Comparison of ENCODE assay signal across 23 cellular contexts in the genomic region with DNA sequence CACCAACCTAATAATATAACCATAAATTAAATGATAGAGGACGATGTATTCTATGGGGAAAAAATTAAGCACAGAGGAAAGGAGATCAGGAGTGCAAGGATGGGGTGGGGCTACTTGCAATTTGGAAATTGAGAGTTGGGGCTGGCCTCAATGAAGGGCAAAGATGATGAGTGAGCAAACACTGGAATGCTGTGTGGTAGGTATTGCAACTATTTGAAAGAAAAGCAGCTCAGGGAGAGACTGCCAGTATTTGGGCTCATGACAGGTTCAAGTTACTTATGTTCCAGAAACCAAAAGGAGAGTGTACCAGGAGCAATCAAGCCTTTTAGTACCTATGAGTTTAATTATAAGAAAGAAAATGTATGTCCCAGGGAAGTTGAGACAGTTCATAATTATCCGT. TPM values are rescaled to one million over a fixed set of nuclear protein-coding genes. Genes with fewer than 3 reads are reported as not detected.
"Had no signal": no experiment of that assay in that cellular context is flagged by ENCODE, and none has a peak within 500 bp of the region (broad histone marks: within the 10 kb centered on the region; RNA-seq: fewer than 3 reads in every experiment).

No MANE protein-coding gene starts in this region.

- ATAC-seq: left colon, pancreas, T-cell had no signal

- H3K4me1 Mint-ChIP-seq: activated naive CD8-positive, alpha-beta T cell treated with anti-CD3 and anti-CD28 coated beads for 36 hours; naive B cell; neural progenitor cell; T-cell had no signal

- DNase-seq: activated naive CD8-positive, alpha-beta T cell treated with anti-CD3 and anti-CD28 coated beads for 36 hours; anterior cingulate cortex; dorsolateral prefrontal cortex; endodermal cell; foreskin melanocyte; head of caudate nucleus; left colon; naive B cell; pancreas; sigmoid colon; stimulated activated CD4-positive, alpha-beta T cell treated with anti-CD3 and anti-CD28 coated beads, Interleukin-1b, Interleukin-23, amount 100 ng/mL, for 48 hours; stomach; T-cell; T-helper 9 cell had no signal

- H3K36me3 ChIP-seq: neural progenitor cell, pancreas, sigmoid colon, stomach had no signal

- H3K27ac ChIP-seq: dorsolateral prefrontal cortex, neural progenitor cell, pancreas, sigmoid colon, stomach, testis had no signal

- H3K9me3 Mint-ChIP-seq: activated naive CD8-positive, alpha-beta T cell treated with anti-CD3 and anti-CD28 coated beads for 36 hours; activated T-helper 1 cell treated with anti-CD3 and anti-CD28 coated beads, Interleukin-12 subunit alpha, Interleukin-12 subunit beta, Interleukin-2, Interleukin-4 antibody, amounts not matched to agents 30 ng/mL and 10 ng/mL and 1 ng/mL, durations not matched to agents 14 hours and 24 hours and 36 hours; endodermal cell; neural progenitor cell; T-cell had no signal

- H3K4me3 ChIP-seq: dorsolateral prefrontal cortex, neural progenitor cell, pancreas, sigmoid colon, stomach, testis had no signal

- H3K4me2 ChIP-seq: neural progenitor cell had no signal

- H3K27ac Mint-ChIP-seq: activated naive CD8-positive, alpha-beta T cell treated with anti-CD3 and anti-CD28 coated beads for 36 hours; activated T-helper 1 cell treated with anti-CD3 and anti-CD28 coated beads, Interleukin-12 subunit alpha, Interleukin-12 subunit beta, Interleukin-2, Interleukin-4 antibody, amounts not matched to agents 30 ng/mL and 10 ng/mL and 1 ng/mL, durations not matched to agents 14 hours and 24 hours and 36 hours; endodermal cell; naive B cell; neural progenitor cell; T-cell had no signal

- H3K9ac ChIP-seq: neural progenitor cell had no signal

- H2AFZ ChIP-seq: neural progenitor cell had no signal

- H3K9me3 ChIP-seq: pancreas, sigmoid colon, stomach, testis had no signal

- H3K4me3 Mint-ChIP-seq: activated naive CD8-positive, alpha-beta T cell treated with anti-CD3 and anti-CD28 coated beads for 36 hours; activated T-helper 1 cell treated with anti-CD3 and anti-CD28 coated beads, Interleukin-12 subunit alpha, Interleukin-12 subunit beta, Interleukin-2, Interleukin-4 antibody, amounts not matched to agents 30 ng/mL and 10 ng/mL and 1 ng/mL, durations not matched to agents 14 hours and 24 hours and 36 hours; endodermal cell; naive B cell; neural progenitor cell; T-cell had no signal

- H3K36me3 Mint-ChIP-seq: activated naive CD8-positive, alpha-beta T cell treated with anti-CD3 and anti-CD28 coated beads for 36 hours; naive B cell; neural progenitor cell; T-cell had no signal

- H3K27me3 ChIP-seq: neural progenitor cell, pancreas, sigmoid colon, stomach, testis had no signal

- H3K4me1 ChIP-seq: pancreas, sigmoid colon, testis had no signal

RNA-seq across cellular contexts. Expression of gene ASIC5, which starts 47.4 kb away (rescaled TPM):
- total RNA-seq: activated CD8-positive, alpha-beta memory T cell treated with anti-CD3 and anti-CD28 coated beads for 36 hours; activated naive CD8-positive, alpha-beta T cell treated with anti-CD3 and anti-CD28 coated beads for 36 hours; activated T-helper 1 cell treated with anti-CD3 and anti-CD28 coated beads, Interleukin-12 subunit alpha, Interleukin-12 subunit beta, Interleukin-2, Interleukin-4 antibody, amounts not matched to agents 30 ng/mL and 10 ng/mL and 1 ng/mL, durations not matched to agents 14 hours and 24 hours and 36 hours; cerebellum; dorsolateral prefrontal cortex; endodermal cell; left colon; lung microvascular endothelial cell; mononuclear cell; pancreas; sigmoid colon; stomach; T-cell; testis; ureter had no signal
- polyA plus RNA-seq: esophagus, pancreas, sigmoid colon, stomach had no signal
